Comparison of ENCODE assay signal across 10 cellular contexts in the genomic region with DNA sequence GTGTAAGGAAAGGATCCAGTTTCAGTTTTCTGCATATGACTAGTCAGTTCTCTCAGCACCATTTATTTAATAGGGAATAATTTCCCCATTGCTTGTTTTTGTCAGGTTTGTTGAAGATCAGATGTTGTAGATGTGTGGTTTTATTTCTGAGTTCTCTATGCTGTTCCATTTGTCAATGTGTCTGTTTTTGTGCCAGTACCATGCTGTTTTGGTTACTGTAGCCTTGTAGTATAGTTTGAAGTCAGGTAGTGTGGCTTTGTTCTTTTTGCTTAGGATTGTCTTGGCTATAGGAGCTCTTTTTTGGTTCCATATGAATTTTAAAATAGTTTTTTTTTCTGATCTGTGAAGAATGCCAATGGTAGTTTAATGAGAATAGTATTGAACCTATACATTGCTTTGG. TPM values are rescaled to one million over a fixed set of nuclear protein-coding genes. Genes with fewer than 3 reads are reported as not detected.
"Had no signal": no experiment of that assay in that cellular context is flagged by ENCODE, and none has a peak within 500 bp of the region (broad histone marks: within the 10 kb centered on the region; RNA-seq: fewer than 3 reads in every experiment).

No MANE protein-coding gene starts in this region.

RNA-seq across cellular contexts. Expression of gene CCDC187, which starts 17.1 kb away (rescaled TPM):
- total RNA-seq: activated naive CD4-positive, alpha-beta T cell treated with anti-CD3 and anti-CD28 coated beads for 36 hours; activated naive CD8-positive, alpha-beta T cell treated with anti-CD3 and anti-CD28 coated beads for 36 hours; activated naive CD8-positive, alpha-beta T cell treated with anti-CD3 and anti-CD28 coated beads, Interleukin-2, amount 10 ng/mL, durations not matched to agents 7 days and 5 days; activated T-cell treated with anti-CD3 and anti-CD28 coated beads, Interleukin-2, amount 50 U/mL, for 72 hours; activated T-helper 1 cell treated with anti-CD3 and anti-CD28 coated beads, Interleukin-12 subunit alpha, Interleukin-12 subunit beta, Interleukin-2, Interleukin-4 antibody, amounts not matched to agents 30 ng/mL and 10 ng/mL and 1 ng/mL, durations not matched to agents 14 hours and 24 hours and 36 hours; activated T-helper 2 cell treated with anti-CD3 and anti-CD28 coated beads, Interferon-gamma antibody, Interleukin-2, Interleukin-4, amounts not matched to agents 10 μg/mL and 5 μg/mL and 100 μg/mL, durations not matched to agents 14 hours and 24 hours and 36 hours; aorta; breast epithelium; bronchial epithelial cell; chondrocyte had no signal
- polyA plus RNA-seq: aorta had no signal
